In genomic region chr14:78666336-78667056, GRCh38 we compare ENCODE assay signal across 20 cellular contexts.
"Had no signal": no experiment of that assay in that cellular context is flagged by ENCODE, and none has a peak within 500 bp of the region (broad histone marks: within the 10 kb centered on the region; RNA-seq: fewer than 3 reads in every experiment).

No MANE protein-coding gene starts in this region.

- H3K79me2 ChIP-seq: parathyroid adenoma had no signal

- H3K27ac ChIP-seq: colonic mucosa, gastrocnemius medialis, lower lobe of right lung, neutrophil, parathyroid adenoma, right atrium auricular region, sigmoid colon, stomach, testis, tibial artery, upper lobe of left lung had no signal

- H3K4me3 ChIP-seq: colonic mucosa, gastrocnemius medialis, lower lobe of right lung, right atrium auricular region, sigmoid colon, stomach, testis, tibial artery, upper lobe of left lung had no signal

- H3K4me1 ChIP-seq: colonic mucosa, gastrocnemius medialis, lower lobe of right lung, parathyroid adenoma, right atrium auricular region, sigmoid colon, stomach, testis, tibial artery, upper lobe of left lung had no signal

- H3K27me3 ChIP-seq: colonic mucosa, gastrocnemius medialis, neutrophil, right atrium auricular region, sigmoid colon, stomach, testis, tibial artery, upper lobe of left lung had no signal

- H3K9ac ChIP-seq: parathyroid adenoma had no signal

- H2AFZ ChIP-seq: parathyroid adenoma had no signal

- H3K36me3 ChIP-seq: colonic mucosa, gastrocnemius medialis, lower lobe of right lung, neutrophil, right atrium auricular region, sigmoid colon, stomach, tibial artery, upper lobe of left lung had no signal

- DNase-seq: colonic mucosa; foreskin fibroblast; gastrocnemius medialis; islet precursor cell; kidney glomerular epithelial cell; left ventricle myocardium superior; lower lobe of right lung; natural killer cell; sigmoid colon; stimulated activated CD4-positive, alpha-beta T cell treated with anti-CD3 and anti-CD28 coated beads, Interleukin-2, amount 100 ng/mL, for 24 hours; stimulated activated CD4-positive, alpha-beta T cell treated with anti-CD3 and anti-CD28 coated beads, Interleukin-4, amount 100 ng/mL, for 24 hours; stimulated activated naive CD4-positive, alpha-beta T cell treated with Interleukin-2 at 50 U/mL for 16 hours; stomach; testis; tibial artery; upper lobe of left lung had no signal

- ATAC-seq: gastrocnemius medialis; left ventricle myocardium superior; lower lobe of right lung; natural killer cell; stimulated activated effector memory CD8-positive, alpha-beta T cell treated with anti-CD3 and anti-CD28 coated beads, Interleukin-12 subunit alpha, Interleukin-12 subunit beta, amount 100 ng/mL, for 72 hours had no signal

- H3K9me3 ChIP-seq: colonic mucosa, gastrocnemius medialis, lower lobe of right lung, neutrophil, right atrium auricular region, sigmoid colon, stomach, testis, tibial artery, upper lobe of left lung had no signal
